ENCODE assay signal across 11 cellular contexts in genomic region chr6:137545073-137545472, GRCh38. TPM values are rescaled to one million over a fixed set of nuclear protein-coding genes. Genes with fewer than 3 reads are reported as not detected.
"Had no signal": no experiment of that assay in that cellular context is flagged by ENCODE, and none has a peak within 500 bp of the region (broad histone marks: within the 10 kb centered on the region; RNA-seq: fewer than 3 reads in every experiment).

No MANE protein-coding gene starts in this region.

- H3K4me3 Mint-ChIP-seq: GM23338, H9, HFFc6 had no signal

- FAIRE-seq: H54 had no signal

- H3K36me3 ChIP-seq: HAP-1 had no signal

- H3K27ac ChIP-seq: GM23248 had no signal

- H3K4me3 ChIP-seq: GM23248, GM23338, HAP-1 had no signal

- DNase-seq: GM23248, GOT3, H7, H9, HCEC 1CT, HFFc6 had no signal

- H2AFZ ChIP-seq: GM23248, GM23338 had no signal

- H3K27ac Mint-ChIP-seq: GM23338, H9, HFFc6 had no signal

- H3K9me3 Mint-ChIP-seq: GM23338, H9 had no signal

- H3K9me3 ChIP-seq: HAP-1 had no signal

- H3K4me2 ChIP-seq: GM23338 had no signal

- ATAC-seq: GM23338, HCT116 had no signal

- H3K9ac ChIP-seq: GM23248 had no signal

RNA-seq across cellular contexts. Expression of gene OLIG3, which starts 50.9 kb away (rescaled TPM):
- total RNA-seq: GM23248, H4, HFFc6 had no signal
- polyA plus RNA-seq: GM23248 had no signal
